ENCODE assay signal across 19 cellular contexts in the genomic region with DNA sequence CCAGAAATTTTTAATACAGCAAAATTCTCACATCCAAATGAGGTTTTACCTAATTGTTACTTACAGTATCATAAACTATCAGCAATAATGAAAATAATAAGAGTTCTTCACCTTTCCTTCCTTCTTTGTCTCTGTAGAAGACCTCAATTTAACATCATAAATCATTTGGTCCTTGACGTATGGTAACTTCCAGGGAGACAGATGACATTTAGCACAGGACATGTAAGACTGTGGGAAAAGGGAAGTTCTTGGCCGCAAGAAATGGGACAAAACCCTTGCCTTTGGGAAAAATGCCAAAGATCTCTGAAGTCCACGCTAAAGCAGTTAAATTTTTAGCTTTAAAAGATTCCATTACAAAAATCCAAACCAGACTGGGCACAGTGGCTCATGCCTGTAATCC.
"Had no signal": no experiment of that assay in that cellular context is flagged by ENCODE, and none has a peak within 500 bp of the region (broad histone marks: within the 10 kb centered on the region; RNA-seq: fewer than 3 reads in every experiment).

No MANE protein-coding gene starts in this region.

- H3K9me3 Mint-ChIP-seq: activated naive CD4-positive, alpha-beta T cell treated with anti-CD3 and anti-CD28 coated beads, Interleukin-2, amount 50 U/mL, for 72 hours; naive B cell; neural progenitor cell had no signal

- H3K36me3 Mint-ChIP-seq: naive B cell had no signal

- DNase-seq: activated CD4-positive, alpha-beta T cell treated with anti-CD3 and anti-CD28 coated beads for 1 hour; activated CD4-positive, alpha-beta T cell treated with anti-CD3 and anti-CD28 coated beads, Interleukin-2, amount 50 U/mL, for 48 hours; activated CD8-positive, alpha-beta memory T cell treated with anti-CD3 and anti-CD28 coated beads, Interleukin-2, amount 10 ng/mL, durations not matched to agents 7 days and 5 days; activated gamma-delta T cell; activated T-cell treated with anti-CD3 and anti-CD28 coated beads, Interleukin-2, amount 50 U/mL, for 48 hours; central memory CD4-positive, alpha-beta T cell; effector CD4-positive, alpha-beta T cell; hippocampal formation; naive B cell; pancreas; stimulated activated CD4-positive, alpha-beta T cell treated with anti-CD3 and anti-CD28 coated beads, Interleukin-2, amount 100 ng/mL, for 48 hours; stimulated activated naive CD4-positive, alpha-beta T cell had no signal

- H3K27ac Mint-ChIP-seq: activated CD8-positive, alpha-beta memory T cell treated with anti-CD3 and anti-CD28 coated beads, Interleukin-2, amount 10 ng/mL, durations not matched to agents 7 days and 5 days; naive B cell; neural progenitor cell had no signal

- H3K27ac ChIP-seq: coronary artery, neural progenitor cell, pancreas, SK-N-MC, tibial nerve, VCaP had no signal

- ATAC-seq: activated CD8-positive, alpha-beta memory T cell treated with anti-CD3 and anti-CD28 coated beads, Interleukin-2, amount 10 ng/mL, durations not matched to agents 7 days and 5 days; activated naive CD4-positive, alpha-beta T cell treated with anti-CD3 and anti-CD28 coated beads, Interleukin-2, amount 50 U/mL, for 72 hours; left lobe of liver; pancreas had no signal

- H3K36me3 ChIP-seq: neural progenitor cell, pancreas, tibial nerve had no signal

- H3K27me3 Mint-ChIP-seq: activated CD8-positive, alpha-beta memory T cell treated with anti-CD3 and anti-CD28 coated beads, Interleukin-2, amount 10 ng/mL, durations not matched to agents 7 days and 5 days; naive B cell had no signal

- H3K27me3 ChIP-seq: neural progenitor cell, pancreas, tibial nerve had no signal

- H3K4me3 Mint-ChIP-seq: activated CD8-positive, alpha-beta memory T cell treated with anti-CD3 and anti-CD28 coated beads, Interleukin-2, amount 10 ng/mL, durations not matched to agents 7 days and 5 days; neural progenitor cell had no signal

- H3K4me3 ChIP-seq: coronary artery, neural progenitor cell, pancreas, SK-N-MC, tibial nerve had no signal

- H3K9me3 ChIP-seq: pancreas, tibial nerve had no signal

- H3K9ac ChIP-seq: neural progenitor cell had no signal
